ENCODE assay signal across 1 cellular context in the genomic region with DNA sequence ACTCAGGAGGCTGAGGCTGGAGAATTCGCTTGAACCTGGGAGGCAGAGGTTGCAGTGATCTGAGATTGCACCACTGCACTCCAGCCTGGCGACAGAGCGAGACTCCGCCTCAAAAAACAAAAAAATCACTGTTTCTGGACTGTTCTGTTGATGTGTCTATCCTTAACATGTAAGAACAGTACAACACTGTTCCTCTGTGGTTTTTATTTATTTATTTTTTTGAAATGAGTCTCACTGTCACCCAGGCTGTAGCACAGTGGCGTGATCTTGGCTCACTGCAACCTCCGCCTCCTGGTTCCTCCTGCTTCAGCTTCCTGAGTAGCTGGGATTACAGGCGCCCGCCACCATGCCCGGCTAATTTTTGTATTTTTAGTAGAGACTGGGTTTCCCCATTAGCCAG.
TF ChIP-seq lines count a peak whose summit lies in the region.

No MANE protein-coding gene starts in this region.

TF ChIP-seq in endothelial cell of umbilical vein, 7 proteins besides CTCF, POLR2A, EP300 and RAD21:
- TF ChIP-seq POLR2AphosphoS5 (IDR thresholded peaks at IDR 0.05; ENCODE audit: insufficient read depth, low read depth, low read length): peak; percentile 12
